In the genomic region with DNA sequence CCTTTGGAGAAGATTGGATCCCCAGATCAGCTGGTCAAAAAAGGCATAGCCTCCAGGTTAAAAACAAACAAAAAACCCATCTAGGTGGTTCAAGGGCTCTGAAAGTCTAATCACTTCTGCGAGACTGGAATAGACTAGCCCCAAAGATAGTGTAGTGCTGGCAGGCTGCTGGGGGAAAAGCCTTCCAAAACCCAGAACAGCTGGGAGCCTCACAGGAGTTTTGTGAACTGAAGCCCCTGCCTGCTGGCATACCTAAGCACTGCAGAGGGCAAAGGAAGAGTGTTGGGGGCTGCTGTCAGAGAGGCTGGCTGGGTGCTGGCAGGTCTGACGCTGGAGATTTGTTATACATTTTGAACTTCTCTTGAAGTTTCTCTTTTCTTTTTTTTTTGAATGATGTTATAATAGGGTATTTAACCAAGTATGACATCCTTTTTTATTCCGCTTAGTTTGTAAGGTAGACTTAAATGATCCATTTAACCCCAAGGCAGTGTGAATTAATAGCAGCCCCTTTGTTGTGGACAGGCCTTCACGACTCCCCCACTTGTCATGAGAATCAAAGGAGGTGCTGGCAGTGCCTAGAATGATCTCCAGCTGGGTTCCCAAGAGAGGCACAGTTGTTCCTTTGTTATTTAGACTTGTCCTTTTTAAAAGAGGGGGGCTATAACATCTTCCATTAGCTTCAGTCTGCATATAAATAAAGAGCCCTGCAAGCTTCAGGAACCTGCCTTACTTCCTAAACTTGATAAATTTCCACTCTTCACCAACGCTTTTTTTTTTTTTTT, we compare ENCODE assay signal across 15 cellular contexts. TPM values are rescaled to one million over a fixed set of nuclear protein-coding genes. Genes with fewer than 3 reads are reported as not detected.
DNase-seq lines count a peak whose midpoint lies in the region; ATAC-seq, FAIRE-seq and TF ChIP-seq lines count a peak whose summit lies in the region.
"Had no signal": no experiment of that assay in that cellular context is flagged by ENCODE, and none has a peak within 500 bp of the region (broad histone marks: within the 10 kb centered on the region; RNA-seq: fewer than 3 reads in every experiment).

No MANE protein-coding gene starts in this region.

- WGBS in HepG2 (ENCODE audit: low lambda C conversion rate): 93% methylated on average over 5 of the region's 5 CpGs

- no peaks in the 10 kb centered on the region for H3K36me3 Mint-ChIP-seq in endothelial cell (ENCODE audit: low read depth, unreplicated experiment)
- H3K36me3 Mint-ChIP-seq in natural killer cell treated with Interleukin-12 subunit alpha and Interleukin-12 subunit beta and Interleukin-15 and Interleukin-18, amount 100 ng/mL, for 72 hours: peaks cover 5% of the 10 kb centered on the region

- H3K4me3 ChIP-seq in WERI-Rb-1 (ENCODE audit: low read depth, low read length): no peak overlapping the region
- H3K4me3 ChIP-seq in HepG2 (replicated peaks in 1 of 3; ENCODE audit: insufficient read depth in 1 of 3, low read depth in 2 of 3, low read length in 3 of 3): no peak overlapping the region

- no peaks in the 10 kb centered on the region for H3K9me3 Mint-ChIP-seq in endothelial cell (ENCODE audit: unreplicated experiment)
- no peaks in the 10 kb centered on the region for H3K9me3 Mint-ChIP-seq in natural killer cell treated with Interleukin-12 subunit alpha and Interleukin-12 subunit beta and Interleukin-15 and Interleukin-18, amount 100 ng/mL, for 72 hours

- no peak overlapping the region for H3K4me2 ChIP-seq in HepG2 (ENCODE audit: low read depth, low read length)

- no peaks in the 10 kb centered on the region for H4K20me1 ChIP-seq in HepG2 (ENCODE audit: insufficient read depth, low read length)

- POLR2A ChIA-PET in HepG2 (lab: Yijun Ruan, JAX): no interaction called here

- H3K27ac Mint-ChIP-seq in endothelial cell (ENCODE audit: unreplicated experiment): peak overlapping the region; percentile 36
- peak overlapping the region; percentile 22 to 52 for H3K27ac Mint-ChIP-seq in natural killer cell treated with Interleukin-12 subunit alpha and Interleukin-12 subunit beta and Interleukin-15 and Interleukin-18, amount 100 ng/mL, for 72 hours

- TF ChIP-seq POLR2A in HepG2 (IDR thresholded peaks at IDR 0.05; ENCODE audit: insufficient read depth in 1 of 2, low read depth in 2 of 2, low read length in 2 of 2): no peak

- H3K36me3 ChIP-seq in WERI-Rb-1 (no peaks in the 10 kb centered on the region), HepG2 (replicated peaks in 1 of 2; ENCODE audit: control insufficient read depth in 1 of 2, insufficient read depth in 2 of 2, low read length in 2 of 2) (no peaks in the 10 kb centered on the region)

- CTCF ChIA-PET in HepG2 (lab: Yijun Ruan, JAX; ENCODE audit: low intra/inter-chr PET ratio, low total read pairs): no interaction called here

- TF ChIP-seq CTCF in endothelial cell (IDR thresholded peaks at IDR 0.05; ENCODE audit: unreplicated experiment) (no peak), WERI-Rb-1 (IDR thresholded peaks at IDR 0.05; ENCODE audit: low read depth, low read length) (no peak), HepG2 (CRISPR knock-in tag; IDR thresholded peaks at IDR 0.05) (no peak)

- H3K9ac ChIP-seq in HepG2 (ENCODE audit: insufficient read depth, low read depth, low read length): no peak overlapping the region

- H3K27me3 ChIP-seq in WERI-Rb-1 (ENCODE audit: insufficient read depth, low read depth, severe bottlenecking) (no peaks in the 10 kb centered on the region), HepG2 (ENCODE audit: control insufficient read depth in 1 of 2, insufficient read depth in 2 of 2, low read length in 2 of 2) (no peaks in the 10 kb centered on the region)
- H3K27me3 ChIP-seq: foreskin keratinocyte had no signal

- peak in 9 of 14 donors; percentile 10 to 67 (median 47) for DNase-seq in C1 segment of cervical spinal cord (lab: John Stamatoyannopoulos, UW)
- DNase-seq in NCI-H345 (lab: John Stamatoyannopoulos, UW): peak; percentile 16
- no peak for DNase-seq in endothelial cell (ENCODE audit: low spot score)
- no peak for DNase-seq in natural killer cell treated with Interleukin-12 subunit alpha and Interleukin-12 subunit beta and Interleukin-15 and Interleukin-18, amount 100 ng/mL, for 72 hours (ENCODE audit: low spot score)
- DNase-seq in GM19239 (ENCODE audit: insufficient read length, low spot score): no peak
- no peak for DNase-seq in WERI-Rb-1
- DNase-seq in effector CD4-positive, alpha-beta T cell: no peak
- DNase-seq in HepG2 (ENCODE audit: low spot score): no peak
- DNase-seq: foreskin keratinocyte; KG1; NCI-H226; SIG-M5; stimulated activated CD4-positive, alpha-beta T cell treated with anti-CD3 and anti-CD28 coated beads, Interleukin-15, amount 100 ng/mL, for 24 hours had no signal

- H3K27ac ChIP-seq in WERI-Rb-1 (no peak overlapping the region), HepG2 (ENCODE audit: extremely low read length, insufficient read depth, low read length) (no peak overlapping the region)
- H3K27ac ChIP-seq: foreskin keratinocyte had no signal

- peaks cover 11% of the 10 kb centered on the region for H3K4me1 ChIP-seq in HepG2 (ENCODE audit: insufficient read depth, low read length)
- H3K4me1 ChIP-seq: foreskin keratinocyte had no signal

- TF ChIP-seq RAD21 in HepG2 (CRISPR knock-in tag; IDR thresholded peaks at IDR 0.05): no peak

- intact Hi-C loops in HepG2 (cut with micrococcal nuclease; ENCODE audit: unreplicated experiment): no loop called here

- peaks cover 10% of the 10 kb centered on the region for H3K4me1 Mint-ChIP-seq in endothelial cell (ENCODE audit: unreplicated experiment)
- H3K4me1 Mint-ChIP-seq in natural killer cell treated with Interleukin-12 subunit alpha and Interleukin-12 subunit beta and Interleukin-15 and Interleukin-18, amount 100 ng/mL, for 72 hours (ENCODE audit: low read depth in 2 of 2): peaks cover 26 to 27% of the 10 kb centered on the region in 2 donors

- no peaks in the 10 kb centered on the region for H3K9me3 ChIP-seq in WERI-Rb-1 (ENCODE audit: severe bottlenecking)
- no peaks in the 10 kb centered on the region for H3K9me3 ChIP-seq in HepG2 (ENCODE audit: low read length)

- BruUV-seq in HepG2 (replicated peaks; lab: Mats Ljungman, UMichigan): no TSS peak

- no peaks in the 10 kb centered on the region for H3K79me2 ChIP-seq in HepG2 (ENCODE audit: insufficient read depth, low read length)

- no peak for ATAC-seq in natural killer cell treated with Interleukin-12 subunit alpha and Interleukin-12 subunit beta and Interleukin-15 and Interleukin-18, amount 100 ng/mL, for 72 hours
- no peak for ATAC-seq in HepG2
- ATAC-seq: foreskin keratinocyte had no signal

- TF ChIP-seq EP300 in HepG2 (IDR thresholded peaks at IDR 0.05; ENCODE audit: low read depth in 2 of 2, low read length in 2 of 2) (no peak), HepG2 (CRISPR knock-in tag; IDR thresholded peaks at IDR 0.05; ENCODE audit: borderline replicate concordance) (no peak)

- FAIRE-seq in GM19239 (lab: Jason Lieb, UNC) (no peak), HepG2 (lab: Jason Lieb, UNC) (no peak)
- FAIRE-seq: bronchial epithelial cell, GM12891 had no signal

- H3K4me3 Mint-ChIP-seq in endothelial cell (ENCODE audit: unreplicated experiment): no peak overlapping the region
- no peak overlapping the region for H3K4me3 Mint-ChIP-seq in natural killer cell treated with Interleukin-12 subunit alpha and Interleukin-12 subunit beta and Interleukin-15 and Interleukin-18, amount 100 ng/mL, for 72 hours

- no peaks in the 10 kb centered on the region for H3K27me3 Mint-ChIP-seq in endothelial cell (ENCODE audit: unreplicated experiment)
- no peaks in the 10 kb centered on the region for H3K27me3 Mint-ChIP-seq in natural killer cell treated with Interleukin-12 subunit alpha and Interleukin-12 subunit beta and Interleukin-15 and Interleukin-18, amount 100 ng/mL, for 72 hours

- in situ Hi-C loops in HepG2 (cut with HindIII; ENCODE audit: extremely low pct_ligation_motif_present, low pct_unique_long_range_greater_than_20kb): no loop called here

- no peak overlapping the region for H2AFZ ChIP-seq in HepG2 (ENCODE audit: low read length)

TF ChIP-seq in HepG2, 621 proteins besides CTCF, POLR2A, EP300 and RAD21:
- TF ChIP-seq TBX2 (CRISPR knock-in tag; IDR thresholded peaks at IDR 0.05; ENCODE audit: borderline replicate concordance) (no peak), TSC22D2 (CRISPR knock-in tag; IDR thresholded peaks at IDR 0.05; ENCODE audit: borderline replicate concordance) (no peak), GABPA (IDR thresholded peaks at IDR 0.05; ENCODE audit: low read depth, low read length) (no peak), GABPA (CRISPR knock-in tag; IDR thresholded peaks at IDR 0.05; ENCODE audit: low read depth) (no peak), ZSCAN21 (CRISPR knock-in tag; IDR thresholded peaks at IDR 0.05; ENCODE audit: borderline replicate concordance) (no peak), ZNF615 (CRISPR knock-in tag; IDR thresholded peaks at IDR 0.05; ENCODE audit: borderline replicate concordance) (no peak), HCFC1 (IDR thresholded peaks at IDR 0.05; ENCODE audit: low read depth, low read length) (no peak)

RNA-seq across cellular contexts. Expression of a gene that starts 53.9 kb away (rescaled TPM):
- total RNA-seq in endothelial cell (ENCODE audit: unreplicated experiment) (27.1 TPM), HepG2 (2016; rRNA removed; fragmentation: Illumina TruSeq; extraction: Trizol) (6.0 and 8.4 TPM in 2 replicates)
- 10 to 100 TPM; 44.1 to 69.4 TPM for total RNA-seq in natural killer cell treated with Interleukin-12 subunit alpha and Interleukin-12 subunit beta and Interleukin-15 and Interleukin-18, amount 100 ng/mL, for 72 hours
- 3.5 and 4.1 TPM in 2 replicates for total RNA-seq in HepG2 (2016; cell fraction: cytosol; rRNA removed; fragmentation: Illumina TruSeq; extraction: Trizol; ENCODE audit: low read depth)
- 5.5 and 7.9 TPM in 2 replicates for total RNA-seq in HepG2 (2016; cell fraction: insoluble cytoplasmic fraction; rRNA removed; fragmentation: Illumina TruSeq; extraction: Trizol)
- total RNA-seq in HepG2 (2016; cell fraction: membrane; rRNA removed; fragmentation: Illumina TruSeq; extraction: Trizol): 8.5 and 9.1 TPM in 2 replicates
- total RNA-seq in HepG2 (2016; cell fraction: nucleus; rRNA removed; fragmentation: Illumina TruSeq; extraction: Trizol): 11.9 and 14.9 TPM in 2 replicates
- 11.8 and 13.9 TPM in 2 replicates for polyA plus RNA-seq in HepG2 (2011; rRNA removed)
- polyA plus RNA-seq in HepG2 (2011; cell fraction: cytosol; rRNA removed): 5.2 and 6.7 TPM in 2 replicates
- 13.4 and 13.8 TPM in 2 replicates for polyA plus RNA-seq in HepG2 (2011; cell fraction: nucleus; rRNA removed)
- polyA plus RNA-seq in HepG2 (2012): 8.8 and 10.8 TPM in 2 replicates
- polyA plus RNA-seq in HepG2 (2016; cell fraction: cytosol; fragmentation: Illumina TruSeq; extraction: Trizol; ENCODE audit: low read depth): 3.4 and 3.6 TPM in 2 replicates
- 5.0 and 8.1 TPM in 2 replicates for polyA plus RNA-seq in HepG2 (2016; cell fraction: insoluble cytoplasmic fraction; fragmentation: Illumina TruSeq; extraction: Trizol; ENCODE audit: low read depth)
- polyA plus RNA-seq in HepG2 (2016; cell fraction: membrane; fragmentation: Illumina TruSeq; extraction: Trizol; ENCODE audit: low read depth): 5.3 and 5.6 TPM in 2 replicates
- polyA plus RNA-seq in HepG2 (2016; cell fraction: nucleus; fragmentation: Illumina TruSeq; extraction: Trizol; ENCODE audit: insufficient read depth, low read depth): 17.9 and 22.1 TPM in 2 replicates
- polyA minus RNA-seq in HepG2 (2011; rRNA and poly(A)+ RNA removed; ENCODE audit: low replicate concordance): 15.8 and 105 TPM in 2 replicates
- polyA minus RNA-seq in HepG2 (2011; cell fraction: cytosol; rRNA and poly(A)+ RNA removed): 7.3 and 8.0 TPM in 2 replicates
- polyA minus RNA-seq in HepG2 (2011; cell fraction: nucleus; rRNA and poly(A)+ RNA removed): 15.8 and 20.6 TPM in 2 replicates

Comparison
In these comparisons a context has a peak if more than half of its experiments do, and no peak if none do; other contexts are left out.
1. DNase-seq: peak in C1 segment of cervical spinal cord (9 of 14) and NCI-H345 (single experiment); none in endothelial cell (single experiment), natural killer cell treated with Interleukin-12 subunit alpha and Interleukin-12 subunit beta and Interleukin-15 and Interleukin-18, amount 100 ng/mL, for 72 hours (single experiment), GM19239 (single experiment), WERI-Rb-1 (single experiment), effector CD4-positive, alpha-beta T cell (single experiment) and HepG2 (single experiment).